Comparison of ENCODE assay signal across 22 cellular contexts in the genomic region with DNA sequence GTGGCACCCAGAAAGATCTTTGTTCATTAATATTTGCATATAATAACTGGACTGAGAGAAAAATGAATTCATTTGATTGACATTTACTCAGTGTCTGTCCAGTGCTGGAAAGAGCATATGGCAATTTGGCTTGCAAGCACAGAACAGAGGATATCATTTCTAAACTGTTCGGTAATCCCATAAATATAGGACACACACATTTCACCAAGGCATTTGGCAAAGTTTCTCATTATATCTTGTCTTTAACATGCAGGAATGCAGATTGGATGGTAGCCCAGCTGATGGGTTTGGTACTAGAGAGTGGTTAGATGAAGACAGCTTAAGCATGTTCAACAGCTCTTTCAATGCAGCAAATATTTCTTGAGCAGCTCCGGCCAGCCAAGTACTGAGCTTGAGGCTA.
DNase-seq lines count a peak whose midpoint lies in the region; ATAC-seq and TF ChIP-seq lines count a peak whose summit lies in the region.
"Had no signal": no experiment of that assay in that cellular context is flagged by ENCODE, and none has a peak within 500 bp of the region (broad histone marks: within the 10 kb centered on the region; RNA-seq: fewer than 3 reads in every experiment).

No MANE protein-coding gene starts in this region.

- no peaks in the 10 kb centered on the region for H3K27me3 ChIP-seq in heart left ventricle
- no peaks in the 10 kb centered on the region for H3K27me3 ChIP-seq in psoas muscle (ENCODE audit: insufficient read depth in 3 of 3, low read length in 2 of 3)
- H3K27me3 ChIP-seq: tibial nerve had no signal

- no peak for TF ChIP-seq POLR2A in heart left ventricle (IDR thresholded peaks at IDR 0.05)

- TF ChIP-seq CTCF in heart left ventricle (IDR thresholded peaks at IDR 0.05) (no peak), psoas muscle (IDR thresholded peaks at IDR 0.05) (no peak)

- H3K27ac ChIP-seq in heart left ventricle, result peak overlapping the region in 11 of 12 donors; percentile 47 to 89 (median 82)
- peak overlapping the region; percentile 76 for H3K27ac ChIP-seq in psoas muscle
- H3K27ac ChIP-seq: C4-2B, tibial nerve, VCaP had no signal

- H3K4me1 ChIP-seq in heart left ventricle, result peaks cover 0 to 13% (median 0%) of the 10 kb centered on the region in 12 donors
- H3K4me1 ChIP-seq in psoas muscle, result peaks cover 34% of the 10 kb centered on the region
- H3K4me1 ChIP-seq: tibial nerve had no signal

- ATAC-seq in heart left ventricle (peak; percentile 83 to 94 (median 90)), psoas muscle (peak; percentile 63 to 89 (median 80))
- ATAC-seq: natural killer cell had no signal

- 35 to 49% (median 42%) methylated on average over 2 of the region's 2 CpGs for WGBS in heart left ventricle, 4 donors
- 19 to 36% (median 29%) methylated on average over 2 of the region's 2 CpGs for WGBS in psoas muscle, 3 donors

- intact Hi-C loops in heart left ventricle (cut with DNase I) (loop anchor here in 6 of 10 donors (5.0 to 10.0 kb wide), 4 partner anchors 256 to 284 kb away; partner anchors contain the start of genes PACRG (in 4 of the 6) and PRKN (in 4 of the 6)), psoas muscle (cut with DNase I) (no loop called here)

- DNase-seq in AG20443 (ENCODE audit: low spot score) (peak; percentile 21), astrocyte of the hippocampus (ENCODE audit: low read depth, low spot score) (peak; percentile 76), heart left ventricle (peak in 4 of 5 donors; percentile 57 to 72 (median 64)), psoas muscle (no peak), NCI-H187 (lab: John Stamatoyannopoulos, UW) (no peak)
- DNase-seq in activated CD8-positive, alpha-beta memory T cell treated with anti-CD3 and anti-CD28 coated beads, Interleukin-2, amount 50 U/mL, for 48 hours, result no peak
- DNase-seq in NK-92 treated with Interleukin-12 subunit alpha and Interleukin-12 subunit beta, amount 100 ng/mL, for 24 hours (lab: John Stamatoyannopoulos, UW), result no peak
- DNase-seq: ACHN; activated CD4-positive, alpha-beta T cell treated with anti-CD3 and anti-CD28 coated beads for 4 hours; activated gamma-delta T cell treated with Interleukin-2 at 50 U/mL for 16 hours; activated T-cell treated with anti-CD3 and anti-CD28 coated beads, Interleukin-2, amount 50 U/mL, for 24 hours; effector CD4-positive, alpha-beta T cell; hypothalamus; KBM-7; MM.1S; natural killer cell; NCI-H1417; NCI-H2107; stimulated activated CD4-positive, alpha-beta T cell treated with anti-CD3 and anti-CD28 coated beads, Interleukin-2, amount 100 ng/mL, for 24 hours had no signal

- H3K4me3 ChIP-seq in heart left ventricle, result no peak overlapping the region
- no peak overlapping the region for H3K4me3 ChIP-seq in psoas muscle
- H3K4me3 ChIP-seq: tibial nerve had no signal

- no peaks in the 10 kb centered on the region for H3K9me3 ChIP-seq in heart left ventricle
- no peaks in the 10 kb centered on the region for H3K9me3 ChIP-seq in psoas muscle
- H3K9me3 ChIP-seq: tibial nerve had no signal

- H3K36me3 ChIP-seq in heart left ventricle (no peaks in the 10 kb centered on the region), psoas muscle (ENCODE audit: insufficient read depth in 1 of 2, low read depth in 1 of 2) (no peaks in the 10 kb centered on the region)
- H3K36me3 ChIP-seq: tibial nerve had no signal

Comparison
In these comparisons a context has a peak if more than half of its experiments do, and no peak if none do; other contexts are left out.
1. DNase-seq: peak in AG20443 (single experiment), astrocyte of the hippocampus (single experiment) and heart left ventricle (4 of 5); none in psoas muscle (0 of 2), activated CD8-positive, alpha-beta memory T cell treated with anti-CD3 and anti-CD28 coated beads, Interleukin-2, amount 50 U/mL, for 48 hours (single experiment), NCI-H187 (0 of 2) and NK-92 treated with Interleukin-12 subunit alpha and Interleukin-12 subunit beta, amount 100 ng/mL, for 24 hours (single experiment).
2. intact Hi-C loops: an anchor here in heart left ventricle (5.0 to 10.0 kb wide); none called in psoas muscle.